ENCODE assay signal across 8 cellular contexts in genomic region chr2:230713331-230714121, GRCh38. TPM values are rescaled to one million over a fixed set of nuclear protein-coding genes. Genes with fewer than 3 reads are reported as not detected.
DNase-seq lines count a peak whose midpoint lies in the region; ATAC-seq and TF ChIP-seq lines count a peak whose summit lies in the region.

No MANE protein-coding gene starts in this region.

- CTCF ChIA-PET in activated CD8-positive, alpha-beta memory T cell treated with anti-CD3 and anti-CD28 coated beads, Interleukin-2, amount 10 ng/mL, durations not matched to agents 7 days and 5 days (lab: Charles Lee), result interaction anchor here (0.6 to 4.1 kb wide), 34 partner anchors 8 to 486 kb away, joined by 3 to 47 read pairs (median 5); no protein-coding TSS in a partner anchor

- H3K9me3 Mint-ChIP-seq in activated CD8-positive, alpha-beta memory T cell treated with anti-CD3 and anti-CD28 coated beads, Interleukin-2, amount 10 ng/mL, durations not matched to agents 7 days and 5 days (ENCODE audit: low read depth), result no peaks in the 10 kb centered on the region
- no peaks in the 10 kb centered on the region for H3K9me3 Mint-ChIP-seq in endothelial cell (ENCODE audit: unreplicated experiment)

- peaks cover 47% of the 10 kb centered on the region for H3K4me1 Mint-ChIP-seq in activated CD8-positive, alpha-beta memory T cell treated with anti-CD3 and anti-CD28 coated beads, Interleukin-2, amount 10 ng/mL, durations not matched to agents 7 days and 5 days
- peaks cover 47% of the 10 kb centered on the region for H3K4me1 Mint-ChIP-seq in endothelial cell (ENCODE audit: unreplicated experiment)

- H3K27me3 ChIP-seq in GM06990 (replicated peaks; ENCODE audit: control insufficient read depth, insufficient read depth, low read length), result no peaks in the 10 kb centered on the region

- H3K36me3 ChIP-seq in GM06990 (ENCODE audit: control insufficient read depth, insufficient read depth, low read length) (peaks cover 3% of the 10 kb centered on the region), mucosa of descending colon (ENCODE audit: low read depth) (no peaks in the 10 kb centered on the region)

- peak; percentile 53 for DNase-seq in GM06990 (ENCODE audit: extremely low read depth, insufficient read length)
- peak; percentile 18 for DNase-seq in HCEC 1CT
- peak; percentile 20 for DNase-seq in NCI-H345 (lab: John Stamatoyannopoulos, UW)
- DNase-seq in activated CD8-positive, alpha-beta memory T cell treated with anti-CD3 and anti-CD28 coated beads, Interleukin-2, amount 10 ng/mL, durations not matched to agents 7 days and 5 days, result peak; percentile 64
- peak; percentile 59 for DNase-seq in endothelial cell (ENCODE audit: low spot score)
- peak; percentile 71 to 78 (median 76) for DNase-seq in mucosa of descending colon
- peak; percentile 31 for DNase-seq in stimulated activated naive CD4-positive, alpha-beta T cell treated with Interleukin-2 at 50 U/mL for 16 hours (lab: John Stamatoyannopoulos, UW)
- DNase-seq in pons (ENCODE audit: low spot score), result no peak

- H3K36me3 Mint-ChIP-seq in activated CD8-positive, alpha-beta memory T cell treated with anti-CD3 and anti-CD28 coated beads, Interleukin-2, amount 10 ng/mL, durations not matched to agents 7 days and 5 days, result peaks cover 32% of the 10 kb centered on the region
- peaks cover 10% of the 10 kb centered on the region for H3K36me3 Mint-ChIP-seq in endothelial cell (ENCODE audit: low read depth, unreplicated experiment)

- H3K4me1 ChIP-seq in mucosa of descending colon (ENCODE audit: low read depth), result peaks cover 34% of the 10 kb centered on the region

- H3K4me3 ChIP-seq in GM06990 (replicated peaks; ENCODE audit: low read depth, low read length) (peak overlapping the region; percentile 94), mucosa of descending colon (peak overlapping the region; percentile 99)

- intact Hi-C loops in mucosa of descending colon (cut with DNase I, micrococcal nuclease), result loop anchor here in 1 of 2 donors (10.0 kb wide), 1 partner anchor 81 kb away; no protein-coding TSS in a partner anchor

- no peaks in the 10 kb centered on the region for H3K9me3 ChIP-seq in mucosa of descending colon

- peak overlapping the region; percentile 91 for H3K4me3 Mint-ChIP-seq in activated CD8-positive, alpha-beta memory T cell treated with anti-CD3 and anti-CD28 coated beads, Interleukin-2, amount 10 ng/mL, durations not matched to agents 7 days and 5 days
- peak overlapping the region; percentile 99 for H3K4me3 Mint-ChIP-seq in endothelial cell (ENCODE audit: unreplicated experiment)

- ATAC-seq in activated CD8-positive, alpha-beta memory T cell treated with anti-CD3 and anti-CD28 coated beads, Interleukin-2, amount 10 ng/mL, durations not matched to agents 7 days and 5 days, result peak; percentile 27
- peak; percentile 63 for ATAC-seq in mucosa of descending colon

- peak overlapping the region; percentile 91 for H3K27ac Mint-ChIP-seq in activated CD8-positive, alpha-beta memory T cell treated with anti-CD3 and anti-CD28 coated beads, Interleukin-2, amount 10 ng/mL, durations not matched to agents 7 days and 5 days
- H3K27ac Mint-ChIP-seq in endothelial cell (ENCODE audit: unreplicated experiment), result peak overlapping the region; percentile 100

- no peaks in the 10 kb centered on the region for H3K27me3 Mint-ChIP-seq in activated CD8-positive, alpha-beta memory T cell treated with anti-CD3 and anti-CD28 coated beads, Interleukin-2, amount 10 ng/mL, durations not matched to agents 7 days and 5 days
- peaks cover 24% of the 10 kb centered on the region for H3K27me3 Mint-ChIP-seq in endothelial cell (ENCODE audit: unreplicated experiment)

- TF ChIP-seq CTCF in GM06990 (IDR thresholded peaks at IDR 0.05; ENCODE audit: insufficient read depth, low read length, poor library complexity, severe bottlenecking) (no peak), endothelial cell (IDR thresholded peaks at IDR 0.05; ENCODE audit: unreplicated experiment) (no peak), mucosa of descending colon (IDR thresholded peaks at IDR 0.05) (no peak)

RNA-seq across cellular contexts. Expression of gene CAB39, which starts 0.9 kb away (rescaled TPM):
- total RNA-seq in activated CD8-positive, alpha-beta memory T cell treated with anti-CD3 and anti-CD28 coated beads, Interleukin-2, amount 10 ng/mL, durations not matched to agents 7 days and 5 days, result 100 to 1,000 TPM; 148 to 174 TPM
- total RNA-seq in endothelial cell (ENCODE audit: unreplicated experiment), result 48.7 TPM
- total RNA-seq in mucosa of descending colon, result 100 to 1,000 TPM; 112 to 155 (median 115) TPM
